Comparison of ENCODE assay signal across 20 cellular contexts in the genomic region with DNA sequence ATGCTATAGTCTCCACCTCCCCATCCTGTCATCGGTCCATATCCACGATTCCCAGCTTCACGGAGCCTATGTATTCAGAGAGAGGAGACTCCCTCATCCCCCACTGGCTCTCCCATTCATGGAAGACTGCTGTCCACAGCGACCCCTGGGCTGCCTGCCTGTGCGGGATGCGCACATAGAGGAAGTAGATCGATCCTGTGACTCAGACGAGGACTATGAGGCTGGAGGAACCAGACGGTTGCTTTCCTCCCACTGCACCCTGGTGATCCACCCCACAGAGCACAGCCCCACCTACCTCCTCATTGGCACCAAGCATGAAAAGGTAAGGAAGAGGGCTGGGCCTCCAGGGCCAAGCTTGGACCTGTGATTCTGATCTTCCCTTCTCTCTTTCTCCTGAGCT. TPM values are rescaled to one million over a fixed set of nuclear protein-coding genes. Genes with fewer than 3 reads are reported as not detected.
DNase-seq lines count a peak whose midpoint lies in the region; ATAC-seq, FAIRE-seq and TF ChIP-seq lines count a peak whose summit lies in the region.
"Had no signal": no experiment of that assay in that cellular context is flagged by ENCODE, and none has a peak within 500 bp of the region (broad histone marks: within the 10 kb centered on the region; RNA-seq: fewer than 3 reads in every experiment).

No MANE protein-coding gene starts in this region.

- no peaks in the 10 kb centered on the region for H3K4me1 ChIP-seq in RWPE2 (ENCODE audit: insufficient read depth, poor library complexity, severe bottlenecking)
- H3K4me1 ChIP-seq: BLaER1 had no signal

- no peak for TF ChIP-seq CTCF in RWPE2 (IDR thresholded peaks at IDR 0.05; ENCODE audit: poor library complexity, severe bottlenecking)

- intact Hi-C loops in sciatic nerve (cut with DNase I): no loop called here

- no peak for TF ChIP-seq POLR2A in GM12892 (IDR thresholded peaks at IDR 0.05; ENCODE audit: low read depth, low read length)

- H3K27ac ChIP-seq in RWPE2 (ENCODE audit: poor library complexity, severe bottlenecking) (no peak overlapping the region), epithelial cell of prostate (no peak overlapping the region)
- H3K27ac ChIP-seq: BLaER1, PC-9, SK-N-MC, thyroid gland had no signal

- peak; percentile 13; the same call in 1 of the 3 replicates for ATAC-seq in RWPE2 (ENCODE audit: low read depth)
- ATAC-seq in sciatic nerve: no peak
- ATAC-seq: stimulated activated effector memory CD8-positive, alpha-beta T cell treated with anti-CD3 and anti-CD28 coated beads, Interleukin-12 subunit alpha, Interleukin-12 subunit beta, amount 100 ng/mL, for 72 hours had no signal

- no peaks in the 10 kb centered on the region; the same call in 1 of the 2 replicates for H3K36me3 ChIP-seq in RWPE2 (ENCODE audit: low read depth)
- H3K36me3 ChIP-seq: BLaER1 had no signal

- no peaks in the 10 kb centered on the region for H3K27me3 ChIP-seq in RWPE2 (ENCODE audit: insufficient read depth, poor library complexity, severe bottlenecking)
- H3K27me3 ChIP-seq: BLaER1, thyroid gland had no signal

- H3K4me3 ChIP-seq in RWPE2 (ENCODE audit: severe bottlenecking): no peak overlapping the region
- H3K4me3 ChIP-seq: BLaER1, PC-9, SK-N-MC, thyroid gland had no signal

- in situ Hi-C loops in KBM-7 (cut with MboI; ENCODE audit: low pct_unique_long_range_greater_than_20kb, low sequenced_read_pairs): no loop called here

- FAIRE-seq in GM12892 (lab: Jason Lieb, UNC): no peak

- H3K9me3 ChIP-seq in RWPE2 (ENCODE audit: severe bottlenecking): no peaks in the 10 kb centered on the region
- H3K9me3 ChIP-seq: BLaER1, thyroid gland had no signal

- DNase-seq in KBM-7 (peak; percentile 54), RWPE2 (ENCODE audit: low spot score) (peak; percentile 61), epithelial cell of prostate (ENCODE audit: low read depth, low spot score) (peak; percentile 22), sciatic nerve (ENCODE audit: low spot score) (peak; percentile 48), Ammon's horn (ENCODE audit: low spot score) (no peak), NCI-H446 treated with DMSO at 0.1 percent for 48 hours (lab: John Stamatoyannopoulos, UW) (no peak), GM12892 (ENCODE audit: insufficient read length) (no peak)
- no peak for DNase-seq in activated T-cell treated with anti-CD3 and anti-CD28 coated beads, Interleukin-2, amount 50 U/mL, for 48 hours
- DNase-seq: activated CD4-positive, alpha-beta T cell treated with anti-CD3 and anti-CD28 coated beads, Interleukin-2, amount 10 ng/mL, durations not matched to agents 7 days and 5 days; activated naive CD4-positive, alpha-beta T cell treated with anti-CD3 and anti-CD28 coated beads, Interleukin-2, amount 50 U/mL, for 16 hours; activated T-cell treated with anti-CD3 and anti-CD28 coated beads for 4 hours; erythroblast; HCEC 1CT; naive B cell; NCI-H187 treated with DMSO at 0.1 percent for 48 hours; PC-9; thyroid gland had no signal

RNA-seq across cellular contexts. Expression of a gene that starts 24.4 kb away (rescaled TPM):
- 21.6 TPM for total RNA-seq in sciatic nerve
- 17.6 TPM for polyA plus RNA-seq in GM12892 (2012; ENCODE audit: missing spikeins)

RNA-seq across cellular contexts. Expression of a gene that starts 42.6 kb away (rescaled TPM):
- 6.1 TPM for total RNA-seq in sciatic nerve
- polyA plus RNA-seq in GM12892 (2012; ENCODE audit: missing spikeins): 0.17 TPM

RNA-seq across cellular contexts. Expression of a gene that starts 44.0 kb away (rescaled TPM):
- 2.8 TPM for total RNA-seq in sciatic nerve
- 3.3 TPM for polyA plus RNA-seq in GM12892 (2012; ENCODE audit: missing spikeins)

Comparison
In these comparisons a context has a peak if more than half of its experiments do, and no peak if none do; other contexts are left out.
1. DNase-seq: peak in KBM-7 (single experiment), RWPE2 (single experiment), epithelial cell of prostate (single experiment) and sciatic nerve (single experiment); none in Ammon's horn (single experiment), NCI-H446 treated with DMSO at 0.1 percent for 48 hours (single experiment), activated T-cell treated with anti-CD3 and anti-CD28 coated beads, Interleukin-2, amount 50 U/mL, for 48 hours (0 of 2) and GM12892 (single experiment).